In genomic region chr2:96537066-96537733, GRCh38 we compare ENCODE assay signal across 8 cellular contexts. TPM values are rescaled to one million over a fixed set of nuclear protein-coding genes. Genes with fewer than 3 reads are reported as not detected.
DNase-seq lines count a peak whose midpoint lies in the region; ATAC-seq, FAIRE-seq and TF ChIP-seq lines count a peak whose summit lies in the region.

No MANE protein-coding gene starts in this region.

- TF ChIP-seq EP300 in HepG2 (IDR thresholded peaks at IDR 0.05; ENCODE audit: low read depth in 2 of 2, low read length in 2 of 2): no peak
- TF ChIP-seq EP300 in HepG2 (CRISPR knock-in tag; IDR thresholded peaks at IDR 0.05; ENCODE audit: borderline replicate concordance): no peak

- H3F3A ChIP-seq in MM.1S (ENCODE audit: insufficient read depth, low read length): peaks cover 65% of the 10 kb centered on the region

- H3K9me3 ChIP-seq in HCT116 (ENCODE audit: control insufficient read depth in 1 of 2, insufficient read depth in 1 of 2, low read depth in 1 of 2, low read length in 2 of 2) (no peaks in the 10 kb centered on the region), MM.1S (replicated peaks; ENCODE audit: insufficient read depth, low read length) (no peaks in the 10 kb centered on the region), HepG2 (ENCODE audit: low read length) (no peaks in the 10 kb centered on the region)

- RAD21 ChIA-PET in HCT116 (lab: Charles Lee; ENCODE audit: low non-redundant PET in 1 of 2, low total read pairs in 2 of 2, uncharacterized antibody in 2 of 2, unreplicated experiment in 2 of 2): no interaction called here

- H3K4me1 ChIP-seq in HCT116 (ENCODE audit: control insufficient read depth in 1 of 2, insufficient read depth in 2 of 2, low read length in 2 of 2) (peaks cover 16 to 63% of the 10 kb centered on the region in 2 experiments), MM.1S (ENCODE audit: low read length) (peaks cover 70% of the 10 kb centered on the region), HepG2 (ENCODE audit: insufficient read depth, low read length) (peaks cover 46% of the 10 kb centered on the region)

- peak overlapping the region; percentile 66 to 75 for H3K4me3 ChIP-seq in HCT116 (replicated peaks in 1 of 2; ENCODE audit: low read depth in 1 of 2, low read length in 2 of 2)
- peak overlapping the region; percentile 92 for H3K4me3 ChIP-seq in MM.1S (ENCODE audit: low read length)
- peak overlapping the region; percentile 70 to 79 (median 74) for H3K4me3 ChIP-seq in HepG2 (replicated peaks in 1 of 3; ENCODE audit: insufficient read depth in 1 of 3, low read depth in 2 of 3, low read length in 3 of 3)

- H3K79me2 ChIP-seq in HCT116 (ENCODE audit: insufficient read depth, low read length) (0 out of 2 replicates have a peak, but pooled peaks cover 3% of the 10 kb centered on the region), MM.1S (ENCODE audit: low read length) (peaks cover 68% of the 10 kb centered on the region), HepG2 (ENCODE audit: insufficient read depth, low read length) (no peaks in the 10 kb centered on the region)

- H4K20me1 ChIP-seq in HCT116 (ENCODE audit: insufficient read depth) (no peaks in the 10 kb centered on the region), MM.1S (ENCODE audit: insufficient read depth, low read length) (peaks cover 41% of the 10 kb centered on the region), HepG2 (ENCODE audit: insufficient read depth, low read length) (no peaks in the 10 kb centered on the region; the same call in 1 of the 2 replicates)

- H3K4me1 Mint-ChIP-seq in chondrocyte (ENCODE audit: low read depth): peaks cover 63% of the 10 kb centered on the region

- 6% methylated on average over 49 of the region's 61 CpGs for WGBS in HepG2 (ENCODE audit: low lambda C conversion rate)

- H2AFZ ChIP-seq in HCT116 (ENCODE audit: low read depth, low read length, poor library complexity, severe bottlenecking): no peak overlapping the region
- no peak overlapping the region for H2AFZ ChIP-seq in MM.1S (ENCODE audit: low read length)
- H2AFZ ChIP-seq in HepG2 (ENCODE audit: low read length): no peak overlapping the region

- TF ChIP-seq RAD21 in HCT116 (IDR thresholded peaks at IDR 0.05; ENCODE audit: low read depth) (no peak), HepG2 (CRISPR knock-in tag; IDR thresholded peaks at IDR 0.05) (no peak)

- H3K9me3 Mint-ChIP-seq in chondrocyte (ENCODE audit: low read depth): no peaks in the 10 kb centered on the region

- H3K36me3 ChIP-seq in HCT116 (ENCODE audit: control insufficient read depth in 1 of 2, insufficient read depth in 2 of 2, low read length in 2 of 2) (no peaks in the 10 kb centered on the region), MM.1S (replicated peaks; ENCODE audit: insufficient read depth, low read length) (peaks cover 4% of the 10 kb centered on the region; the same call in 1 of the 2 replicates), HepG2 (replicated peaks in 1 of 2; ENCODE audit: control insufficient read depth in 1 of 2, insufficient read depth in 2 of 2, low read length in 2 of 2) (no peaks in the 10 kb centered on the region)

- CTCF ChIA-PET in HCT116 (lab: Charles Lee): interaction anchor here (1.6 kb wide), 1 partner anchor 13 kb away, joined by 4 read pairs; no protein-coding TSS in a partner anchor
- CTCF ChIA-PET in HepG2 (lab: Yijun Ruan, JAX; ENCODE audit: low intra/inter-chr PET ratio, low total read pairs): interaction anchor here (1.1 kb wide), 1 partner anchor 13 kb away, joined by 3 read pairs; no protein-coding TSS in a partner anchor

- no peak for TF ChIP-seq CTCF in GM10266 (IDR thresholded peaks at IDR 0.05; ENCODE audit: control insufficient read depth, insufficient read depth, low read depth, missing control alignments)
- no peak for TF ChIP-seq CTCF in HCT116 (IDR thresholded peaks at IDR 0.05 in 2 of 3, conservative IDR thresholded peaks at IDR 0.05 in 1 of 3; ENCODE audit: borderline replicate concordance in 1 of 3, insufficient read depth in 1 of 3, low read depth in 2 of 3, low read length in 2 of 3)
- TF ChIP-seq CTCF in MM.1S (IDR thresholded peaks at IDR 0.05; ENCODE audit: low read length): no peak
- no peak for TF ChIP-seq CTCF in chondrocyte (IDR thresholded peaks at IDR 0.05)
- TF ChIP-seq CTCF in HepG2 (CRISPR knock-in tag; IDR thresholded peaks at IDR 0.05): no peak

- peak overlapping the region; percentile 36; the same call in 1 of the 2 replicates for H3K27ac ChIP-seq in HCT116 (ENCODE audit: low read depth, low read length)
- peak overlapping the region; percentile 95 for H3K27ac ChIP-seq in MM.1S (ENCODE audit: low read length)
- H3K27ac ChIP-seq in HepG2 (ENCODE audit: extremely low read length, insufficient read depth, low read length): no peak overlapping the region

- FAIRE-seq in HepG2 (lab: Jason Lieb, UNC): no peak

- DNase-seq in GM10266 (ENCODE audit: extremely low spot score): peak; percentile 88
- no peak for DNase-seq in HCT116 (ENCODE audit: low read depth, low spot score)
- DNase-seq in MM.1S: peak; percentile 97
- peak; percentile 88 for DNase-seq in activated CD4-positive, CD25-positive, alpha-beta regulatory T cell treated with anti-CD3 and anti-CD28 coated beads, Interleukin-2, amount 50 U/mL, for 72 hours
- DNase-seq in chondrocyte (ENCODE audit: low spot score): no peak
- no peak for DNase-seq in HepG2 (ENCODE audit: low spot score)
- peak; percentile 60 to 67 (median 63) for DNase-seq in stimulated activated CD4-positive, alpha-beta T cell treated with anti-CD3 and anti-CD28 coated beads, TNF-alpha, amount 100 ng/mL, for 1 hour (ENCODE audit: low read depth in 3 of 3, low spot score in 1 of 3)
- DNase-seq in NCI-H2196 (lab: John Stamatoyannopoulos, UW; ENCODE audit: unreplicated experiment): no peak

- H3K9ac ChIP-seq in HCT116 (ENCODE audit: low read length) (peak overlapping the region; percentile 81), MM.1S (ENCODE audit: low read length) (peak overlapping the region; percentile 99), HepG2 (ENCODE audit: insufficient read depth, low read depth, low read length) (peak overlapping the region; percentile 45)

- no peaks in the 10 kb centered on the region for H3K36me3 Mint-ChIP-seq in chondrocyte (ENCODE audit: low read depth)

- no peaks in the 10 kb centered on the region for H3K27me3 ChIP-seq in HCT116 (ENCODE audit: insufficient read depth, low read length)
- no peaks in the 10 kb centered on the region for H3K27me3 ChIP-seq in MM.1S (replicated peaks; ENCODE audit: insufficient read depth, low read length)
- peaks cover 2 to 31% of the 10 kb centered on the region in 2 experiments; a peak in 4 of 5 replicates for H3K27me3 ChIP-seq in HepG2 (ENCODE audit: control insufficient read depth in 1 of 2, insufficient read depth in 2 of 2, low read length in 2 of 2)

- TSS peak; percentile 37 for BruUV-seq in HCT116 (replicated peaks; lab: Mats Ljungman, UMichigan)
- TSS peak; percentile 52 for BruUV-seq in HepG2 (replicated peaks; lab: Mats Ljungman, UMichigan)

- H3K27me3 Mint-ChIP-seq in chondrocyte (ENCODE audit: low read depth): no peaks in the 10 kb centered on the region

- intact Hi-C loops in HCT116 (cut with micrococcal nuclease) (no loop called here), HepG2 (cut with micrococcal nuclease; ENCODE audit: unreplicated experiment) (loop anchor here (5.0 kb wide), 1 partner anchor 225 kb away; the partner anchor contains the start of gene CNNM4)

- peak overlapping the region; percentile 81 for H3K27ac Mint-ChIP-seq in chondrocyte (ENCODE audit: unreplicated experiment)

- H3K4me3 Mint-ChIP-seq in chondrocyte (ENCODE audit: unreplicated experiment): peak overlapping the region; percentile 89

- H3K9me2 ChIP-seq in HCT116 (ENCODE audit: insufficient read depth) (no peaks in the 10 kb centered on the region), MM.1S (replicated peaks; ENCODE audit: insufficient read depth, low read length) (no peaks in the 10 kb centered on the region)

- POLR2A ChIA-PET in HCT116 (lab: Charles Lee): no interaction called here
- POLR2A ChIA-PET in HepG2 (lab: Yijun Ruan, JAX): interaction anchor here (0.7 to 1.6 kb wide), 3 partner anchors 11 to 279 kb away, joined by 3 to 18 read pairs (median 5); partner anchors contain the start of gene CNNM3

- in situ Hi-C loops in HepG2 (cut with HindIII; ENCODE audit: extremely low pct_ligation_motif_present, low pct_unique_long_range_greater_than_20kb): no loop called here

- TF ChIP-seq POLR2A in HCT116 (IDR thresholded peaks at IDR 0.05; ENCODE audit: borderline replicate concordance, extremely low read depth, insufficient read depth, insufficient read length): no peak
- TF ChIP-seq POLR2A in HepG2 (IDR thresholded peaks at IDR 0.05; ENCODE audit: insufficient read depth in 1 of 2, low read depth in 2 of 2, low read length in 2 of 2): no peak

- ATAC-seq in HCT116 (peak; percentile 20; the same call in 1 of the 2 replicates), HepG2 (peak; percentile 58)

- peak overlapping the region; percentile 93 for H3K4me2 ChIP-seq in HCT116 (ENCODE audit: low read length)
- peak overlapping the region; percentile 96 for H3K4me2 ChIP-seq in MM.1S (ENCODE audit: low read depth, low read length)
- peak overlapping the region; percentile 96 for H3K4me2 ChIP-seq in HepG2 (ENCODE audit: low read depth, low read length)

RNA-seq across cellular contexts. Expression of gene ARID5A, which starts 0.6 kb away (rescaled TPM):
- total RNA-seq in HCT116 (2021; ENCODE audit: unreplicated experiment) (8.2 TPM), chondrocyte (7.5 to 14.4 TPM (median 12.9 TPM) in 3 replicates), HepG2 (2016; rRNA removed; fragmentation: Illumina TruSeq; extraction: Trizol) (8.0 and 9.5 TPM in 2 replicates)
- 6.2 and 7.5 TPM in 2 replicates for polyA plus RNA-seq in HCT116 (2012)
- 2.9 and 3.5 TPM in 2 replicates for total RNA-seq in HepG2 (2016; cell fraction: cytosol; rRNA removed; fragmentation: Illumina TruSeq; extraction: Trizol; ENCODE audit: low read depth)
- total RNA-seq in HepG2 (2016; cell fraction: insoluble cytoplasmic fraction; rRNA removed; fragmentation: Illumina TruSeq; extraction: Trizol): 8.1 and 9.8 TPM in 2 replicates
- 6.9 and 8.7 TPM in 2 replicates for total RNA-seq in HepG2 (2016; cell fraction: membrane; rRNA removed; fragmentation: Illumina TruSeq; extraction: Trizol)
- total RNA-seq in HepG2 (2016; cell fraction: nucleus; rRNA removed; fragmentation: Illumina TruSeq; extraction: Trizol): 7.0 and 7.5 TPM in 2 replicates
- polyA plus RNA-seq in HepG2 (2011; rRNA removed): 6.0 and 7.4 TPM in 2 replicates
- 3.4 and 7.0 TPM in 2 replicates for polyA plus RNA-seq in HepG2 (2011; cell fraction: cytosol; rRNA removed)
- 11.9 and 13.3 TPM in 2 replicates for polyA plus RNA-seq in HepG2 (2011; cell fraction: nucleus; rRNA removed)
- polyA plus RNA-seq in HepG2 (2012): 4.7 and 5.3 TPM in 2 replicates
- polyA plus RNA-seq in HepG2 (2016; cell fraction: cytosol; fragmentation: Illumina TruSeq; extraction: Trizol; ENCODE audit: low read depth): 3.1 and 4.1 TPM in 2 replicates
- 9.9 and 12.2 TPM in 2 replicates for polyA plus RNA-seq in HepG2 (2016; cell fraction: insoluble cytoplasmic fraction; fragmentation: Illumina TruSeq; extraction: Trizol; ENCODE audit: low read depth)
- 6.1 and 8.5 TPM in 2 replicates for polyA plus RNA-seq in HepG2 (2016; cell fraction: membrane; fragmentation: Illumina TruSeq; extraction: Trizol; ENCODE audit: low read depth)
- polyA plus RNA-seq in HepG2 (2016; cell fraction: nucleus; fragmentation: Illumina TruSeq; extraction: Trizol; ENCODE audit: insufficient read depth, low read depth): 12.7 and 13.7 TPM in 2 replicates
- 1.4 and 6.4 TPM in 2 replicates for polyA minus RNA-seq in HepG2 (2011; rRNA and poly(A)+ RNA removed; ENCODE audit: low replicate concordance)
- polyA minus RNA-seq in HepG2 (2011; cell fraction: cytosol; rRNA and poly(A)+ RNA removed): 3.0 and 4.0 TPM in 2 replicates
- 3.2 and 4.2 TPM in 2 replicates for polyA minus RNA-seq in HepG2 (2011; cell fraction: nucleus; rRNA and poly(A)+ RNA removed)

RNA-seq across cellular contexts. Expression of gene NEURL3, which starts 32.0 kb away (rescaled TPM):
- total RNA-seq in HCT116 (2021; ENCODE audit: unreplicated experiment) (not detected), chondrocyte (not detected in 3 replicates), HepG2 (2016; rRNA removed; fragmentation: Illumina TruSeq; extraction: Trizol) (0.74 and 1.2 TPM in 2 replicates)
- 0.09 and 0.10 TPM in 2 replicates for polyA plus RNA-seq in HCT116 (2012)
- total RNA-seq in HepG2 (2016; cell fraction: cytosol; rRNA removed; fragmentation: Illumina TruSeq; extraction: Trizol; ENCODE audit: low read depth): 0.20 and 0.53 TPM in 2 replicates
- 0.73 and 1.4 TPM in 2 replicates for total RNA-seq in HepG2 (2016; cell fraction: insoluble cytoplasmic fraction; rRNA removed; fragmentation: Illumina TruSeq; extraction: Trizol)
- total RNA-seq in HepG2 (2016; cell fraction: membrane; rRNA removed; fragmentation: Illumina TruSeq; extraction: Trizol): 0.34 and 0.48 TPM in 2 replicates
- total RNA-seq in HepG2 (2016; cell fraction: nucleus; rRNA removed; fragmentation: Illumina TruSeq; extraction: Trizol): 0.62 and 0.63 TPM in 2 replicates
- 0.16 and 0.48 TPM in 2 replicates for polyA plus RNA-seq in HepG2 (2011; rRNA removed)
- 0.41 and 0.48 TPM in 2 replicates for polyA plus RNA-seq in HepG2 (2011; cell fraction: cytosol; rRNA removed)
- polyA plus RNA-seq in HepG2 (2011; cell fraction: nucleus; rRNA removed): 0.37 and 0.74 TPM in 2 replicates
- polyA plus RNA-seq in HepG2 (2012): 0.28 TPM in 1 of 2 replicates, not detected in the other
- polyA plus RNA-seq in HepG2 (2016; cell fraction: cytosol; fragmentation: Illumina TruSeq; extraction: Trizol; ENCODE audit: low read depth): 0.16 and 0.27 TPM in 2 replicates
- polyA plus RNA-seq in HepG2 (2016; cell fraction: insoluble cytoplasmic fraction; fragmentation: Illumina TruSeq; extraction: Trizol; ENCODE audit: low read depth): 0.81 and 0.88 TPM in 2 replicates
- polyA plus RNA-seq in HepG2 (2016; cell fraction: membrane; fragmentation: Illumina TruSeq; extraction: Trizol; ENCODE audit: low read depth): 0.49 and 0.50 TPM in 2 replicates
- 1.3 and 1.5 TPM in 2 replicates for polyA plus RNA-seq in HepG2 (2016; cell fraction: nucleus; fragmentation: Illumina TruSeq; extraction: Trizol; ENCODE audit: insufficient read depth, low read depth)
- not detected in 2 replicates for polyA minus RNA-seq in HepG2 (2011; rRNA and poly(A)+ RNA removed; ENCODE audit: low replicate concordance)
- not detected in 2 replicates for polyA minus RNA-seq in HepG2 (2011; cell fraction: cytosol; rRNA and poly(A)+ RNA removed)
- polyA minus RNA-seq in HepG2 (2011; cell fraction: nucleus; rRNA and poly(A)+ RNA removed): not detected in 2 replicates

Comparison
In these comparisons a context has a peak if more than half of its experiments do, and no peak if none do; other contexts are left out.
1. DNase-seq: peak in GM10266 (single experiment), MM.1S (single experiment), activated CD4-positive, CD25-positive, alpha-beta regulatory T cell treated with anti-CD3 and anti-CD28 coated beads, Interleukin-2, amount 50 U/mL, for 72 hours (single experiment) and stimulated activated CD4-positive, alpha-beta T cell treated with anti-CD3 and anti-CD28 coated beads, TNF-alpha, amount 100 ng/mL, for 1 hour (3 of 3); none in HCT116 (single experiment), chondrocyte (single experiment), HepG2 (single experiment) and NCI-H2196 (single experiment).
2. H3K9ac ChIP-seq: peak in every context shown above with its lines; median percentile 99 in MM.1S; 81 in HCT116; 45 in HepG2.
3. Peak in every context shown above with its lines, with median percentiles within 50 percentile points of each other: H3K4me2 ChIP-seq and H3K4me3 ChIP-seq.